9 cellular contexts compared by ENCODE assay signal in genomic region chr13:99979453-99980200, GRCh38. TPM values are rescaled to one million over a fixed set of nuclear protein-coding genes. Genes with fewer than 3 reads are reported as not detected.
DNase-seq lines count a peak whose midpoint lies in the region; ATAC-seq and TF ChIP-seq lines count a peak whose summit lies in the region.
"Had no signal": no experiment of that assay in that cellular context is flagged by ENCODE, and none has a peak within 500 bp of the region (broad histone marks: within the 10 kb centered on the region; RNA-seq: fewer than 3 reads in every experiment).

No MANE protein-coding gene starts in this region.

- no peak overlapping the region for H3K27ac ChIP-seq in iPS DF 6.9 (ENCODE audit: low read length)
- no peak overlapping the region for H3K27ac ChIP-seq in subcutaneous abdominal adipose tissue (ENCODE audit: low read depth, low read length)

- peaks cover 69% of the 10 kb centered on the region for H3K27me3 Mint-ChIP-seq in activated CD4-positive, alpha-beta T cell treated with anti-CD3 and anti-CD28 coated beads, Interleukin-2, amount 10 ng/mL, durations not matched to agents 24 days and 14 days

- H3K4me3 ChIP-seq in iPS DF 6.9 (ENCODE audit: low read length) (peak overlapping the region; percentile 72), subcutaneous abdominal adipose tissue (ENCODE audit: low read depth in 1 of 5, low read length in 5 of 5) (peak overlapping the region in 3 of 5 donors; percentile 31 to 64 (median 59))

- H3K27me3 ChIP-seq in iPS DF 6.9 (ENCODE audit: control insufficient read depth, insufficient read depth, low read length) (no peaks in the 10 kb centered on the region; the same call in 1 of the 2 replicates), subcutaneous abdominal adipose tissue (ENCODE audit: control insufficient read depth in 5 of 5, insufficient read depth in 4 of 5, low read length in 5 of 5) (peaks cover 71 to 83% (median 78%) of the 10 kb centered on the region in 5 donors)

- H3K9me3 Mint-ChIP-seq in activated CD4-positive, alpha-beta T cell treated with anti-CD3 and anti-CD28 coated beads, Interleukin-2, amount 10 ng/mL, durations not matched to agents 24 days and 14 days, result peaks cover 11% of the 10 kb centered on the region

- ATAC-seq in SK-N-SH treated with all-trans-retinoic acid at 6 μM for 48 hours, result peak; percentile 18

- H3K9me3 ChIP-seq in iPS DF 6.9 (ENCODE audit: control insufficient read depth, insufficient read depth, low read length) (no peaks in the 10 kb centered on the region), subcutaneous abdominal adipose tissue (ENCODE audit: control insufficient read depth in 5 of 5, low read length in 5 of 5) (peaks cover 0 to 3% (median 0%) of the 10 kb centered on the region in 5 donors)

- H3K9ac ChIP-seq in subcutaneous abdominal adipose tissue (ENCODE audit: low read length in 5 of 5), result no peak overlapping the region

- peak; percentile 64 for DNase-seq in activated CD4-positive, alpha-beta T cell treated with anti-CD3 and anti-CD28 coated beads, Interleukin-2, amount 10 ng/mL, durations not matched to agents 24 days and 14 days
- DNase-seq in activated CD4-positive, alpha-beta T cell treated with anti-CD3 and anti-CD28 coated beads for 48 hours, result no peak
- DNase-seq in iPS DF 6.9 (ENCODE audit: low read depth, low spot score) (no peak), LoVo (ENCODE audit: low spot score) (no peak)
- no peak for DNase-seq in stimulated activated CD4-positive, alpha-beta T cell treated with anti-CD3 and anti-CD28 coated beads, Interleukin-4, amount 100 ng/mL, for 1 hour
- DNase-seq in NK-92 treated with Interleukin-12 subunit alpha and Interleukin-12 subunit beta, amount 100 ng/mL, for 24 hours (lab: John Stamatoyannopoulos, UW), result no peak

- peaks cover 3% of the 10 kb centered on the region for H3K36me3 Mint-ChIP-seq in activated CD4-positive, alpha-beta T cell treated with anti-CD3 and anti-CD28 coated beads, Interleukin-2, amount 10 ng/mL, durations not matched to agents 24 days and 14 days (ENCODE audit: low read depth)

- H3K36me3 ChIP-seq in iPS DF 6.9 (ENCODE audit: control insufficient read depth, insufficient read depth, low read length), result peaks cover 7% of the 10 kb centered on the region
- no peaks in the 10 kb centered on the region for H3K36me3 ChIP-seq in subcutaneous abdominal adipose tissue (ENCODE audit: control insufficient read depth in 5 of 5, insufficient read depth in 5 of 5, low read length in 5 of 5)

- H3K4me1 ChIP-seq in iPS DF 6.9 (ENCODE audit: control insufficient read depth, insufficient read depth, low read length), result peaks cover 11% of the 10 kb centered on the region
- peaks cover 0 to 34% (median 22%) of the 10 kb centered on the region in 5 donors for H3K4me1 ChIP-seq in subcutaneous abdominal adipose tissue (ENCODE audit: control insufficient read depth in 5 of 5, insufficient read depth in 5 of 5, low read length in 5 of 5)

- H3K4me3 Mint-ChIP-seq in activated CD4-positive, alpha-beta T cell treated with anti-CD3 and anti-CD28 coated beads, Interleukin-2, amount 10 ng/mL, durations not matched to agents 24 days and 14 days, result no peak overlapping the region

- WGBS in iPS DF 6.9 (ENCODE audit: insufficient coverage, insufficient read length), result no CpG with 5 or more reads among the region's 59 CpGs

- peaks cover 8% of the 10 kb centered on the region for H3K4me1 Mint-ChIP-seq in activated CD4-positive, alpha-beta T cell treated with anti-CD3 and anti-CD28 coated beads, Interleukin-2, amount 10 ng/mL, durations not matched to agents 24 days and 14 days

- intact Hi-C loops in activated CD4-positive, alpha-beta T cell treated with anti-CD3 and anti-CD28 coated beads, Interleukin-2, amount 10 ng/mL, durations not matched to agents 24 days and 14 days (cut with micrococcal nuclease), result loop anchor here (2.0 kb wide), 1 partner anchor 21 kb away; no protein-coding TSS in a partner anchor

- no peak overlapping the region for H3K27ac Mint-ChIP-seq in activated CD4-positive, alpha-beta T cell treated with anti-CD3 and anti-CD28 coated beads, Interleukin-2, amount 10 ng/mL, durations not matched to agents 24 days and 14 days
- H3K27ac Mint-ChIP-seq: activated naive CD4-positive, alpha-beta T cell treated with anti-CD3 and anti-CD28 coated beads, Interleukin-2, amount 50 U/mL, for 24 hours had no signal

TF ChIP-seq in SK-N-SH treated with all-trans-retinoic acid at 6 μM for 48 hours, 23 proteins besides CTCF, POLR2A, EP300 and RAD21:
- TF ChIP-seq ISL1 (CRISPR knock-in tag; IDR thresholded peaks at IDR 0.05) (no peak), BACH2 (CRISPR knock-in tag; IDR thresholded peaks at IDR 0.05; ENCODE audit: borderline replicate concordance) (no peak), PPARA (CRISPR knock-in tag; IDR thresholded peaks at IDR 0.05; ENCODE audit: borderline replicate concordance) (no peak), CSDC2 (CRISPR knock-in tag; IDR thresholded peaks at IDR 0.05) (no peak), ARNTL (CRISPR knock-in tag; IDR thresholded peaks at IDR 0.05; ENCODE audit: borderline replicate concordance, low read depth) (no peak), CSRNP3 (CRISPR knock-in tag; IDR thresholded peaks at IDR 0.05) (no peak), ZNF565 (CRISPR knock-in tag; conservative IDR thresholded peaks at IDR 0.05; ENCODE audit: low read depth) (no peak), ESRRG (CRISPR knock-in tag; IDR thresholded peaks at IDR 0.05) (no peak), POU6F1 (CRISPR knock-in tag; IDR thresholded peaks at IDR 0.05; ENCODE audit: borderline replicate concordance, low read depth) (no peak), SNAI2 (CRISPR knock-in tag; IDR thresholded peaks at IDR 0.05) (no peak), GLIS3 (CRISPR knock-in tag; IDR thresholded peaks at IDR 0.05) (no peak)
- TF ChIP-seq, protein P1, sequence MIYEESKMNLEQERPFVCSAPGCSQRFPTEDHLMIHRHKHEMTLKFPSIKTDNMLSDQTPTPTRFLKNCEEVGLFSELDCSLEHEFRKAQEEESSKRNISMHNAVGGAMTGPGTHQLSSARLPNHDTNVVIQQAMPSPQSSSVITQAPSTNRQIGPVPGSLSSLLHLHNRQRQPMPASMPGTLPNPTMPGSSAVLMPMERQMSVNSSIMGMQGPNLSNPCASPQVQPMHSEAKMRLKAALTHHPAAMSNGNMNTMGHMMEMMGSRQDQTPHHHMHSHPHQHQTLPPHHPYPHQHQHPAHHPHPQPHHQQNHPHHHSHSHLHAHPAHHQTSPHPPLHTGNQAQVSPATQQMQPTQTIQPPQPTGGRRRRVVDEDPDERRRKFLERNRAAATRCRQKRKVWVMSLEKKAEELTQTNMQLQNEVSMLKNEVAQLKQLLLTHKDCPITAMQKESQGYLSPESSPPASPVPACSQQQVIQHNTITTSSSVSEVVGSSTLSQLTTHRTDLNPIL (CRISPR knock-in tag; IDR thresholded peaks at IDR 0.05; ENCODE audit: low read depth), result no peak

RNA-seq across cellular contexts. Expression of gene ZIC2, which starts 2.0 kb away (rescaled TPM):
- total RNA-seq in activated CD4-positive, alpha-beta T cell treated with anti-CD3 and anti-CD28 coated beads, Interleukin-2, amount 10 ng/mL, durations not matched to agents 24 days and 14 days, result 0.07 TPM in 1 of 2 replicates, not detected in the other

RNA-seq across cellular contexts. Expression of gene ZIC5, which starts 8.1 kb away (rescaled TPM):
- not detected in 2 replicates for total RNA-seq in activated CD4-positive, alpha-beta T cell treated with anti-CD3 and anti-CD28 coated beads, Interleukin-2, amount 10 ng/mL, durations not matched to agents 24 days and 14 days
